ENCODE assay signal across 25 cellular contexts in the genomic region with DNA sequence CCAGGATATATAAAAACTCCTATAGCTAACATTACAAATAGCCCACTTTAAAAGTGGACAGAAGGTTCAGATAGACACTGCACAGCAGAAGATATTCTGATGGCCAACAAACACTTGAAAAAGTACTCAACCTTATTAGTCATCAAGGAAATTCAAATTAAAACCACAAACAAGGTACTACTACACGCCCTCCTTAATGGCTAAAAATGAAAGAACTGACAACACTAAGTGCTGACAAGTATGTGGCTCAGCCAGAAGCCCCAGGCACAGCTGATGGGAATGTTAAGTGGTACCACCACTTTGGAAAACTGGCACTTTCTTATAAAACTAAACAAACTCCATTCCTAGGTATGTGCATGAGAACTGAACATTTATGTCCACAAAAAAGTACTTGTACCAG.
"Had no signal": no experiment of that assay in that cellular context is flagged by ENCODE, and none has a peak within 500 bp of the region (broad histone marks: within the 10 kb centered on the region; RNA-seq: fewer than 3 reads in every experiment).

No MANE protein-coding gene starts in this region.

- H3K27me3 Mint-ChIP-seq: effector memory CD8-positive, alpha-beta T cell; naive thymus-derived CD4-positive, alpha-beta T cell; progenitor cell of endocrine pancreas had no signal

- H3K4me3 ChIP-seq: gastrocnemius medialis, neural progenitor cell, smooth muscle cell, thoracic aorta, tibial nerve, upper lobe of right lung, uterus had no signal

- H2AFZ ChIP-seq: neural progenitor cell, parathyroid adenoma had no signal

- H3K4me2 ChIP-seq: neural progenitor cell, smooth muscle cell had no signal

- FAIRE-seq: kidney had no signal

- H3K79me2 ChIP-seq: parathyroid adenoma had no signal

- H3K27ac ChIP-seq: gastrocnemius medialis, neural progenitor cell, parathyroid adenoma, thoracic aorta, tibial nerve, upper lobe of right lung, uterus had no signal

- H3K9ac ChIP-seq: neural progenitor cell, parathyroid adenoma had no signal

- H3K27me3 ChIP-seq: gastrocnemius medialis, neural progenitor cell, tibial nerve, upper lobe of right lung, uterus had no signal

- H3K4me3 Mint-ChIP-seq: effector memory CD8-positive, alpha-beta T cell; naive thymus-derived CD4-positive, alpha-beta T cell; nephron; neural progenitor cell had no signal

- ATAC-seq: effector memory CD8-positive, alpha-beta T cell; gastrocnemius medialis; left lobe of liver; naive thymus-derived CD4-positive, alpha-beta T cell; sciatic nerve; upper lobe of right lung had no signal

- H3K9me3 ChIP-seq: upper lobe of right lung, uterus had no signal

- H3K4me1 ChIP-seq: gastrocnemius medialis, parathyroid adenoma, tibial nerve, upper lobe of right lung, uterus had no signal

- H3K27ac Mint-ChIP-seq: effector memory CD8-positive, alpha-beta T cell; naive thymus-derived CD4-positive, alpha-beta T cell; nephron; neural progenitor cell; progenitor cell of endocrine pancreas had no signal

- H3K4me1 Mint-ChIP-seq: nephron had no signal

- H3K9me3 Mint-ChIP-seq: effector memory CD8-positive, alpha-beta T cell had no signal

- H3K36me3 ChIP-seq: gastrocnemius medialis, neural progenitor cell, thoracic aorta, upper lobe of right lung, uterus had no signal

- DNase-seq: cortex of kidney; effector memory CD8-positive, alpha-beta T cell; foreskin fibroblast; gastrocnemius medialis; head of caudate nucleus; kidney; mesendoderm; midbrain; naive thymus-derived CD4-positive, alpha-beta T cell; stimulated activated CD4-positive, alpha-beta T cell treated with anti-CD3 and anti-CD28 coated beads, Interleukin-12 subunit alpha, Interleukin-12 subunit beta, amount 100 ng/mL, for 4 hours; stimulated activated CD4-positive, alpha-beta T cell treated with anti-CD3 and anti-CD28 coated beads, Interleukin-1b, Interleukin-23, amount 100 ng/mL, for 48 hours; stimulated activated CD4-positive, alpha-beta T cell treated with anti-CD3 and anti-CD28 coated beads, Interleukin-4, amount 100 ng/mL, for 1 hour; stimulated activated CD8-positive, alpha-beta memory T cell treated with anti-CD3 and anti-CD28 coated beads, Interleukin-4, amount 100 ng/mL, for 48 hours; stimulated activated naive CD4-positive, alpha-beta T cell treated with Interleukin-2 at 50 U/mL for 16 hours; upper lobe of right lung; uterus had no signal
